In genomic region chr19:39390759-39391592, GRCh38 we compare ENCODE assay signal across 8 cellular contexts. TPM values are rescaled to one million over a fixed set of nuclear protein-coding genes. Genes with fewer than 3 reads are reported as not detected.
DNase-seq lines count a peak whose midpoint lies in the region; ATAC-seq, FAIRE-seq and TF ChIP-seq lines count a peak whose summit lies in the region.

A gene with protein sequence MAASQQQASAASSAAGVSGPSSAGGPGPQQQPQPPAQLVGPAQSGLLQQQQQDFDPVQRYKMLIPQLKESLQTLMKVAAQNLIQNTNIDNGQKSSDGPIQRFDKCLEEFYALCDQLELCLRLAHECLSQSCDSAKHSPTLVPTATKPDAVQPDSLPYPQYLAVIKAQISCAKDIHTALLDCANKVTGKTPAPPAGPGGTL (plus strand): TSS chr19:39391378. CDS start chr19:39391423, 45 bp downstream.
Gene PAF1, minus strand, starts transcription at chr19:39391106. Its CDS starts 242 bp downstream, at chr19:39390864.

- H3K27ac Mint-ChIP-seq in activated T-cell treated with anti-CD3 and anti-CD28 coated beads, Interleukin-2, amount 50 U/mL, for 72 hours = peak within 1 kb of the TSS; percentile 95

- peak; percentile 66 for TF ChIP-seq POLR2A in esophagus muscularis mucosa (IDR thresholded peaks at IDR 0.05; ENCODE audit: low read depth)

- 2% methylated on average over 24 of the region's 68 CpGs for WGBS in esophagus muscularis mucosa

- no peaks in the 10 kb centered on the region for H3K9me3 ChIP-seq in KOPT-K1 (ENCODE audit: insufficient read depth, low read length, poor library complexity, severe bottlenecking)
- H3K9me3 ChIP-seq in esophagus muscularis mucosa = no peaks in the 10 kb centered on the region
- H3K9me3 ChIP-seq in muscle layer of duodenum (ENCODE audit: control insufficient read depth in 1 of 2, low read length in 2 of 2) = no peaks in the 10 kb centered on the region

- no peak for TF ChIP-seq EP300 in esophagus muscularis mucosa (IDR thresholded peaks at IDR 0.05)

- intact Hi-C loops in esophagus muscularis mucosa (cut with DNase I) = no loop called here

- ATAC-seq in GM21786 (IDR thresholded peaks at IDR 0.05; ENCODE audit: unreplicated experiment) = peak; percentile 93
- ATAC-seq in activated T-cell treated with anti-CD3 and anti-CD28 coated beads, Interleukin-2, amount 50 U/mL, for 72 hours (replicated peaks in 1 of 2) = peak; percentile 94 to 95

- peaks cover 51% of the 10 kb centered on the region for H3K4me1 Mint-ChIP-seq in activated T-cell treated with anti-CD3 and anti-CD28 coated beads, Interleukin-2, amount 50 U/mL, for 72 hours (ENCODE audit: low read depth)

- H3K36me3 Mint-ChIP-seq in activated T-cell treated with anti-CD3 and anti-CD28 coated beads, Interleukin-2, amount 50 U/mL, for 72 hours (ENCODE audit: insufficient read depth in 2 of 2) = peaks cover 11 to 36% of the 10 kb centered on the region in 2 donors

- DNase-seq in DMS79 treated with DMSO at 0.1 percent for 48 hours (lab: John Stamatoyannopoulos, UW) = peak; percentile 99
- DNase-seq in RCC 7860 (ENCODE audit: low spot score) = peak; percentile 98
- peak; percentile 95 to 97 for DNase-seq in activated T-cell treated with anti-CD3 and anti-CD28 coated beads, Interleukin-2, amount 50 U/mL, for 72 hours
- DNase-seq in esophagus muscularis mucosa (ENCODE audit: extremely low spot score) = peak; percentile 100
- DNase-seq in stimulated activated CD8-positive, alpha-beta memory T cell treated with anti-CD3 and anti-CD28 coated beads, Interleukin-7, amount 100 ng/mL, for 4 hours (ENCODE audit: low read depth in 2 of 2) = peak; percentile 93 to 96

- peak; percentile 94 for FAIRE-seq in RCC 7860 (lab: Jason Lieb, UNC)

- no peaks in the 10 kb centered on the region for H3K9me3 Mint-ChIP-seq in activated T-cell treated with anti-CD3 and anti-CD28 coated beads, Interleukin-2, amount 50 U/mL, for 72 hours

- no peak for TF ChIP-seq CTCF in esophagus muscularis mucosa (IDR thresholded peaks at IDR 0.05)

- H3K27me3 Mint-ChIP-seq in activated T-cell treated with anti-CD3 and anti-CD28 coated beads, Interleukin-2, amount 50 U/mL, for 72 hours (ENCODE audit: low read depth) = no peaks in the 10 kb centered on the region

- peak within 1 kb of the TSS; percentile 99 for H3K4me3 Mint-ChIP-seq in activated T-cell treated with anti-CD3 and anti-CD28 coated beads, Interleukin-2, amount 50 U/mL, for 72 hours

- H3K36me3 ChIP-seq in KOPT-K1 (ENCODE audit: insufficient read depth, low read length) (peaks cover 63% of the 10 kb centered on the region), esophagus muscularis mucosa (peaks cover 30 to 72% (median 64%) of the 10 kb centered on the region in 4 donors), muscle layer of duodenum (ENCODE audit: control insufficient read depth in 1 of 2, insufficient read depth in 2 of 2, low read length in 2 of 2) (peaks cover 44 to 50% of the 10 kb centered on the region in 2 donors)

- H3K4me1 ChIP-seq in esophagus muscularis mucosa (peaks cover 24 to 42% (median 32%) of the 10 kb centered on the region in 4 donors), muscle layer of duodenum (ENCODE audit: control insufficient read depth in 1 of 2, insufficient read depth in 2 of 2, low read length in 2 of 2) (peaks cover 15 to 24% of the 10 kb centered on the region in 2 donors)

- H3K27ac ChIP-seq in KOPT-K1 (ENCODE audit: low read depth, low read length, poor library complexity, severe bottlenecking) (peak within 1 kb of the TSS; percentile 90), esophagus muscularis mucosa (replicated peaks in 1 of 4) (peak within 1 kb of the TSS; percentile 97 to 100 (median 98)), muscle layer of duodenum (ENCODE audit: low read length) (peak within 1 kb of the TSS; percentile 93)

- H3K27me3 ChIP-seq in esophagus muscularis mucosa (no peaks in the 10 kb centered on the region), muscle layer of duodenum (ENCODE audit: low read depth, low read length) (no peaks in the 10 kb centered on the region)

- peak within 1 kb of the TSS; percentile 81 to 99 (median 96) for H3K4me3 ChIP-seq in esophagus muscularis mucosa
- peak within 1 kb of the TSS; percentile 94 to 97 for H3K4me3 ChIP-seq in muscle layer of duodenum (ENCODE audit: low read depth in 1 of 2, low read length in 2 of 2)

RNA-seq across cellular contexts. Expression of the first gene that starts in this region (rescaled TPM):
- 10 to 100 TPM; 26.4 to 34.3 TPM for total RNA-seq in activated T-cell treated with anti-CD3 and anti-CD28 coated beads, Interleukin-2, amount 50 U/mL, for 72 hours
- 10 to 100 TPM; 24.9 to 58.0 (median 38.3) TPM for total RNA-seq in esophagus muscularis mucosa

RNA-seq across cellular contexts. Expression of gene PAF1, which starts in this region (rescaled TPM):
- total RNA-seq in activated T-cell treated with anti-CD3 and anti-CD28 coated beads, Interleukin-2, amount 50 U/mL, for 72 hours = 10 to 100 TPM; 52.0 TPM
- 10 to 100 TPM; 31.6 to 47.2 (median 41.5) TPM for total RNA-seq in esophagus muscularis mucosa

Comparison
In these comparisons a context has a peak if more than half of its experiments do, and no peak if none do; other contexts are left out.
1. Peak in every context shown above with its lines: DNase-seq, ATAC-seq, H3K4me3 ChIP-seq and H3K27ac ChIP-seq.